12 cellular contexts compared by ENCODE assay signal in genomic region chr19:17089238-17089637, GRCh38. TPM values are rescaled to one million over a fixed set of nuclear protein-coding genes. Genes with fewer than 3 reads are reported as not detected.
DNase-seq lines count a peak whose midpoint lies in the region; ATAC-seq and TF ChIP-seq lines count a peak whose summit lies in the region.
"Had no signal": no experiment of that assay in that cellular context is flagged by ENCODE, and none has a peak within 500 bp of the region (broad histone marks: within the 10 kb centered on the region; RNA-seq: fewer than 3 reads in every experiment).

No MANE protein-coding gene starts in this region.

- DNase-seq in ELR (ENCODE audit: low read depth) = peak; percentile 86
- DNase-seq in amniotic epithelial cell (ENCODE audit: low read depth) = peak; percentile 78
- peak; percentile 50 for DNase-seq in glomerular visceral epithelial cell (ENCODE audit: extremely low spot score)
- DNase-seq in stomach = no peak
- no peak for DNase-seq in body of pancreas
- DNase-seq in NCI-H2227 treated with DMSO at 0.1 percent for 48 hours (lab: John Stamatoyannopoulos, UW) = no peak
- no peak for DNase-seq in AML-193 (lab: John Stamatoyannopoulos, UW)
- DNase-seq in amniotic stem cell (lab: John Stamatoyannopoulos, UW) = no peak
- DNase-seq: activated T-cell treated with anti-CD3 and anti-CD28 coated beads, Interleukin-2, amount 50 U/mL, for 72 hours; NCI-H446; stimulated activated CD4-positive, alpha-beta T cell treated with anti-CD3 and anti-CD28 coated beads, Interleukin-1b, Interleukin-23, amount 100 ng/mL, for 48 hours; T-cell had no signal

- H3K27ac ChIP-seq in stomach = peak overlapping the region; percentile 37 to 84 (median 72)
- peak overlapping the region in 1 of 4 donors; percentile 71 for H3K27ac ChIP-seq in body of pancreas

- H3K9me3 ChIP-seq in stomach = no peaks in the 10 kb centered on the region
- no peaks in the 10 kb centered on the region for H3K9me3 ChIP-seq in body of pancreas

- TF ChIP-seq POLR2A in stomach (IDR thresholded peaks at IDR 0.05) = no peak
- no peak for TF ChIP-seq POLR2A in body of pancreas (IDR thresholded peaks at IDR 0.05)

- peaks cover 0 to 26% (median 14%) of the 10 kb centered on the region in 4 donors for H3K36me3 ChIP-seq in stomach
- H3K36me3 ChIP-seq in body of pancreas (replicated peaks in 1 of 2; ENCODE audit: insufficient read depth in 1 of 2, low read depth in 2 of 2) = no peaks in the 10 kb centered on the region

- TF ChIP-seq CTCF in stomach (IDR thresholded peaks at IDR 0.05) (no peak), body of pancreas (IDR thresholded peaks at IDR 0.05) (no peak)

- TF ChIP-seq EP300 in stomach (IDR thresholded peaks at IDR 0.05) = no peak

- WGBS in stomach, 5 donors = 54 to 78% (median 69%) methylated on average over 13 of the region's 13 CpGs
- 78% methylated on average over 13 of the region's 13 CpGs for WGBS in body of pancreas, 2 donors

- intact Hi-C loops in stomach (cut with DNase I; ENCODE audit: low total_unique reads) (no loop called here), body of pancreas (cut with DNase I) (no loop called here)

- no peak for ATAC-seq in body of pancreas
- ATAC-seq: activated T-cell treated with anti-CD3 and anti-CD28 coated beads, Interleukin-2, amount 50 U/mL, for 72 hours; T-cell had no signal

- H3K4me3 ChIP-seq in stomach (no peak overlapping the region), body of pancreas (no peak overlapping the region)

- H3K4me1 ChIP-seq in stomach (peaks cover 13 to 81% (median 38%) of the 10 kb centered on the region in 4 donors), body of pancreas (no peaks in the 10 kb centered on the region)

- H3K27me3 ChIP-seq in stomach (no peaks in the 10 kb centered on the region), body of pancreas (no peaks in the 10 kb centered on the region)

RNA-seq across cellular contexts. Expression of gene MYO9B, which starts 13.7 kb away (rescaled TPM):
- total RNA-seq in stomach = 100 to 1,000 TPM in 3 of 5 donors, 10 to 100 TPM in 2; 43.0 to 265 (median 156) TPM
- 10 to 100 TPM; 30.2 to 35.6 (median 30.6) TPM for polyA plus RNA-seq in stomach
- 10 to 100 TPM; 26.2 to 56.0 TPM for total RNA-seq in body of pancreas

RNA-seq across cellular contexts. Expression of gene HAUS8, which starts 14.0 kb away (rescaled TPM):
- total RNA-seq in stomach (10 to 100 TPM in 1 of 5 donors, 1 to 10 TPM in 3, under 1 TPM in 1; 0.45 to 27.2 (median 8.3) TPM), body of pancreas (1 to 10 TPM; 1.6 to 2.3 TPM)
- polyA plus RNA-seq in stomach = 10 to 100 TPM in 1 of 3 donors, 1 to 10 TPM in 2; 9.2 to 11.9 (median 9.4) TPM

Comparison
In these comparisons a context has a peak if more than half of its experiments do, and no peak if none do; other contexts are left out.
1. DNase-seq: peak in ELR (single experiment), amniotic epithelial cell (single experiment) and glomerular visceral epithelial cell (single experiment); none in stomach (single experiment), body of pancreas (0 of 4), NCI-H2227 treated with DMSO at 0.1 percent for 48 hours (single experiment), AML-193 (0 of 2) and amniotic stem cell (single experiment).